Comparison of ENCODE assay signal across 29 cellular contexts in genomic region chr10:18008989-18009388, GRCh38. TPM values are rescaled to one million over a fixed set of nuclear protein-coding genes. Genes with fewer than 3 reads are reported as not detected.
"Had no signal": no experiment of that assay in that cellular context is flagged by ENCODE, and none has a peak within 500 bp of the region (broad histone marks: within the 10 kb centered on the region; RNA-seq: fewer than 3 reads in every experiment).

No MANE protein-coding gene starts in this region.

- ATAC-seq: activated naive CD4-positive, alpha-beta T cell treated with anti-CD3 and anti-CD28 coated beads, Interleukin-2, amount 50 U/mL, for 72 hours; activated naive CD8-positive, alpha-beta T cell treated with anti-CD3 and anti-CD28 coated beads, Interleukin-2, amount 50 U/mL, for 24 hours; activated T-cell treated with anti-CD3 and anti-CD28 coated beads, Interleukin-2, amount 50 U/mL, for 4 hours; T-helper 17 cell had no signal

- H3K36me3 ChIP-seq: ascending aorta, cardiac muscle cell had no signal

- H3K4me1 Mint-ChIP-seq: activated CD4-positive, alpha-beta T cell treated with anti-CD3 and anti-CD28 coated beads, Interleukin-2, amount 10 ng/mL, durations not matched to agents 7 days and 5 days; activated naive CD8-positive, alpha-beta T cell treated with anti-CD3 and anti-CD28 coated beads, Interleukin-2, amount 50 U/mL, for 24 hours; T-helper 17 cell had no signal

- DNase-seq: activated CD4-positive, alpha-beta memory T cell treated with anti-CD3 and anti-CD28 coated beads for 36 hours; activated CD4-positive, alpha-beta T cell treated with anti-CD3 and anti-CD28 coated beads, Interleukin-2, amount 10 ng/mL, durations not matched to agents 7 days and 5 days; activated CD4-positive, CD25-positive, alpha-beta regulatory T cell; activated CD8-positive, alpha-beta memory T cell treated with anti-CD3 and anti-CD28 coated beads for 24 hours; activated effector memory CD4-positive, alpha-beta T cell treated with anti-CD3 and anti-CD28 coated beads, Interleukin-2, amount 50 U/mL, for 16 hours; activated naive CD4-positive, alpha-beta T cell treated with Interleukin-2 at 50 U/mL for 16 hours; activated naive CD8-positive, alpha-beta T cell treated with anti-CD3 and anti-CD28 coated beads, Interleukin-2, amount 50 U/mL, for 24 hours; activated T-cell treated with anti-CD3 and anti-CD28 coated beads, Interleukin-2, amount 50 U/mL, for 4 hours; amniotic stem cell; Karpas-422; MM.1S; NCI-H1105; NCI-H1436; NCI-H1694 treated with DMSO at 0.1 percent for 48 hours; NCI-H2029 treated with DMSO at 0.1 percent for 48 hours; NCI-H2171; NCI-H2227 treated with DMSO at 0.1 percent for 48 hours; NCI-H446 treated with DMSO at 0.1 percent for 48 hours; NCI-H524 treated with DMSO at 0.1 percent for 48 hours; NCI-H82; SIG-M5; T-helper 17 cell; T-helper 9 cell had no signal

- H3K4me3 Mint-ChIP-seq: activated CD4-positive, alpha-beta memory T cell treated with anti-CD3 and anti-CD28 coated beads for 36 hours; activated CD4-positive, alpha-beta T cell treated with anti-CD3 and anti-CD28 coated beads, Interleukin-2, amount 10 ng/mL, durations not matched to agents 7 days and 5 days; activated naive CD8-positive, alpha-beta T cell treated with anti-CD3 and anti-CD28 coated beads, Interleukin-2, amount 50 U/mL, for 24 hours; activated T-cell treated with anti-CD3 and anti-CD28 coated beads, Interleukin-2, amount 50 U/mL, for 4 hours; brain; T-helper 17 cell had no signal

- H3K27ac ChIP-seq: ascending aorta, cardiac muscle cell had no signal

- H3K27me3 Mint-ChIP-seq: activated CD4-positive, alpha-beta T cell treated with anti-CD3 and anti-CD28 coated beads, Interleukin-2, amount 10 ng/mL, durations not matched to agents 7 days and 5 days had no signal

- H3K27me3 ChIP-seq: ascending aorta, cardiac muscle cell had no signal

- H3K36me3 Mint-ChIP-seq: activated CD4-positive, alpha-beta memory T cell treated with anti-CD3 and anti-CD28 coated beads for 36 hours; activated naive CD4-positive, alpha-beta T cell treated with anti-CD3 and anti-CD28 coated beads, Interleukin-2, amount 50 U/mL, for 72 hours; brain had no signal

- H3K27ac Mint-ChIP-seq: activated CD4-positive, alpha-beta memory T cell treated with anti-CD3 and anti-CD28 coated beads for 36 hours; activated CD4-positive, alpha-beta T cell treated with anti-CD3 and anti-CD28 coated beads, Interleukin-2, amount 10 ng/mL, durations not matched to agents 7 days and 5 days; activated naive CD4-positive, alpha-beta T cell treated with anti-CD3 and anti-CD28 coated beads, Interleukin-2, amount 50 U/mL, for 72 hours; activated naive CD8-positive, alpha-beta T cell treated with anti-CD3 and anti-CD28 coated beads, Interleukin-2, amount 50 U/mL, for 24 hours; T-helper 17 cell had no signal

- H3K9me3 ChIP-seq: ascending aorta had no signal

- H3K4me3 ChIP-seq: ascending aorta, cardiac muscle cell had no signal

- H3K9me3 Mint-ChIP-seq: activated CD4-positive, alpha-beta memory T cell treated with anti-CD3 and anti-CD28 coated beads for 36 hours; activated CD4-positive, alpha-beta T cell treated with anti-CD3 and anti-CD28 coated beads, Interleukin-2, amount 10 ng/mL, durations not matched to agents 7 days and 5 days; activated naive CD8-positive, alpha-beta T cell treated with anti-CD3 and anti-CD28 coated beads, Interleukin-2, amount 50 U/mL, for 24 hours; activated T-cell treated with anti-CD3 and anti-CD28 coated beads, Interleukin-2, amount 50 U/mL, for 4 hours; brain had no signal

RNA-seq across cellular contexts. Expression of gene SLC39A12, which starts 57.3 kb away (rescaled TPM):
- total RNA-seq: activated CD4-positive, alpha-beta memory T cell treated with anti-CD3 and anti-CD28 coated beads for 36 hours; activated CD4-positive, alpha-beta T cell treated with anti-CD3 and anti-CD28 coated beads, Interleukin-2, amount 10 ng/mL, durations not matched to agents 7 days and 5 days; activated naive CD4-positive, alpha-beta T cell treated with anti-CD3 and anti-CD28 coated beads, Interleukin-2, amount 50 U/mL, for 72 hours; activated T-cell treated with anti-CD3 and anti-CD28 coated beads, Interleukin-2, amount 50 U/mL, for 4 hours; ascending aorta; OCI-LY7; RPMI7951; T-helper 17 cell had no signal
